Comparison of ENCODE assay signal across 24 cellular contexts in the genomic region with DNA sequence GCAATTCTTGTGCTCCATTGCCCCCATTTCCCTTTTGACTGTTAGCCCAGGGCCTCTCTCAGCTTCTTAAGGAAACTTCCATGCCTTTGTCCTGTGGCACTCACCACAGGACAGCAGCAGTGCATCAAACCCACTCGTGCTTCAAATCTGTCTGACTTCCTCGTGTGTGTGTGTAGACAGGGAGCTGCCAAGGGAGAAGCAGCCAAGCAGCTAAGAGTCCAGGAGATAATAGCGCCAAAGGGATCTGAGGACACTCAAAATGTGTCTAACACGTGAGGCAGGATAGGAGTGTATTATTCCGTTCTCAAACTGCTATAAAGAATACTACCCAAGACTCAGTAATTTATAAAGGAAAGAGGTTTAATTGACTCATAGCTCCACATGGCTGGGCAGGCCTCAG. TPM values are rescaled to one million over a fixed set of nuclear protein-coding genes. Genes with fewer than 3 reads are reported as not detected.
DNase-seq lines count a peak whose midpoint lies in the region; ATAC-seq and TF ChIP-seq lines count a peak whose summit lies in the region.
"Had no signal": no experiment of that assay in that cellular context is flagged by ENCODE, and none has a peak within 500 bp of the region (broad histone marks: within the 10 kb centered on the region; RNA-seq: fewer than 3 reads in every experiment).

No MANE protein-coding gene starts in this region.

- no peak overlapping the region for H3K56ac ChIP-seq in H9 (ENCODE audit: insufficient read length, low read depth, low read length)

- no peak overlapping the region for H3K4ac ChIP-seq in H9 (ENCODE audit: low read depth, low read length)

- no peak for DNase-seq in CD4-positive, CD25-positive, alpha-beta regulatory T cell
- DNase-seq in H9 (no peak), heart right ventricle (peak in 1 of 2 donors; percentile 9), neural progenitor cell (ENCODE audit: low spot score) (no peak), smooth muscle cell (lab: John Stamatoyannopoulos, UW; ENCODE audit: unreplicated experiment) (no peak), GM03348 (ENCODE audit: low spot score) (no peak)
- DNase-seq: DMS79, GM23248, HCEC 1CT, IMR-90, MV-4-11, NCI-H1105 treated with DMSO at 0.1 percent for 48 hours, NCI-H2029 treated with DMSO at 0.1 percent for 48 hours, NCI-H2171, NCI-H345, NCI-H524, NCI-H774, Peyer's patch had no signal

- no peaks in the 10 kb centered on the region for H3K79me2 ChIP-seq in H9 (ENCODE audit: insufficient read depth, low read length)
- H3K79me2 ChIP-seq in neural progenitor cell (ENCODE audit: low read depth): no peaks in the 10 kb centered on the region
- H3K79me2 ChIP-seq in smooth muscle cell (ENCODE audit: low read depth): no peaks in the 10 kb centered on the region

- peak overlapping the region in 2 of 3 donors; percentile 59 to 71 for H3K27ac Mint-ChIP-seq in CD4-positive, CD25-positive, alpha-beta regulatory T cell
- peak overlapping the region in 2 of 3 experiments; percentile 5 to 82; a peak in 4 of 7 replicates for H3K27ac Mint-ChIP-seq in H9
- H3K27ac Mint-ChIP-seq in neural progenitor cell: peak overlapping the region; percentile 76
- H3K27ac Mint-ChIP-seq: B cell had no signal

- intact Hi-C loops in heart right ventricle (cut with DNase I): loop anchor here in 1 of 10 donors (10.0 kb wide), 1 partner anchor 165 kb away; no protein-coding TSS in a partner anchor

- H3K9me3 ChIP-seq in CD4-positive, CD25-positive, alpha-beta regulatory T cell (ENCODE audit: control insufficient read depth in 2 of 2, low read length in 2 of 2): no peaks in the 10 kb centered on the region
- H3K9me3 ChIP-seq in H9 (ENCODE audit: control insufficient read depth, low read depth, low read length) (no peaks in the 10 kb centered on the region), heart right ventricle (no peaks in the 10 kb centered on the region), neural progenitor cell (ENCODE audit: low read depth) (no peaks in the 10 kb centered on the region), smooth muscle cell (replicated peaks; ENCODE audit: low read depth) (no peaks in the 10 kb centered on the region)
- H3K9me3 ChIP-seq: A549, Peyer's patch had no signal

- TF ChIP-seq CTCF in H9 (conservative IDR thresholded peaks at IDR 0.05): no peak
- TF ChIP-seq CTCF in heart right ventricle (IDR thresholded peaks at IDR 0.05): no peak
- TF ChIP-seq CTCF in neural progenitor cell (IDR thresholded peaks at IDR 0.05): no peak
- TF ChIP-seq CTCF in smooth muscle cell (IDR thresholded peaks at IDR 0.05; ENCODE audit: borderline replicate concordance, insufficient read depth, poor library complexity, severe bottlenecking): no peak

- no peak overlapping the region for H3K14ac ChIP-seq in H9 (ENCODE audit: insufficient read depth, low read length)

- H3K23ac ChIP-seq in H9 (ENCODE audit: insufficient read length, low read depth, low read length): no peak overlapping the region

- H2BK120ac ChIP-seq in H9 (ENCODE audit: low read depth, low read length, poor library complexity, severe bottlenecking): no peak overlapping the region

- H3K36me3 Mint-ChIP-seq in CD4-positive, CD25-positive, alpha-beta regulatory T cell: peaks cover 34% of the 10 kb centered on the region
- H3K36me3 Mint-ChIP-seq in H9 (ENCODE audit: insufficient read depth in 1 of 3, low read depth in 3 of 3): peaks cover 20 to 42% (median 32%) of the 10 kb centered on the region in 3 experiments; a peak in 6 of 7 replicates
- H3K36me3 Mint-ChIP-seq in neural progenitor cell: peaks cover 15% of the 10 kb centered on the region

- no peaks in the 10 kb centered on the region for H3K23me2 ChIP-seq in H9 (ENCODE audit: insufficient read length, low read depth, low read length, poor library complexity, severe bottlenecking)

- no peak overlapping the region for H4K91ac ChIP-seq in H9 (ENCODE audit: insufficient read length, low read depth, low read length)

- H3K4me3 ChIP-seq in CD4-positive, CD25-positive, alpha-beta regulatory T cell (ENCODE audit: low read depth, low read length): no peak overlapping the region
- H3K4me3 ChIP-seq in heart right ventricle (no peak overlapping the region), neural progenitor cell (no peak overlapping the region), smooth muscle cell (no peak overlapping the region)
- H3K4me3 ChIP-seq: A549, GM12878, GM23248, Peyer's patch had no signal

- H2BK15ac ChIP-seq in H9 (ENCODE audit: low read depth, low read length): no peak overlapping the region

- no peak overlapping the region for H4K5ac ChIP-seq in H9 (ENCODE audit: insufficient read length, low read depth, low read length)

- no peak overlapping the region for H3K4me3 Mint-ChIP-seq in CD4-positive, CD25-positive, alpha-beta regulatory T cell
- H3K4me3 Mint-ChIP-seq in H9 (no peak overlapping the region), neural progenitor cell (no peak overlapping the region)
- H3K4me3 Mint-ChIP-seq: B cell, CD14-positive monocyte had no signal

- H3K4me2 ChIP-seq in H9 (ENCODE audit: insufficient read depth, insufficient read length, low read length) (no peak overlapping the region), neural progenitor cell (no peak overlapping the region), smooth muscle cell (no peak overlapping the region)
- H3K4me2 ChIP-seq: A549, KMS-11 had no signal

- H2BK12ac ChIP-seq in H9 (ENCODE audit: insufficient read length, low read depth, low read length): no peak overlapping the region

- H2BK5ac ChIP-seq in H9 (ENCODE audit: insufficient read length, low read length): no peak overlapping the region

- H3K27me3 ChIP-seq in CD4-positive, CD25-positive, alpha-beta regulatory T cell (ENCODE audit: control insufficient read depth, insufficient read depth, low read length): no peaks in the 10 kb centered on the region
- H3K27me3 ChIP-seq in H9 (ENCODE audit: insufficient read depth, low read length) (no peaks in the 10 kb centered on the region), heart right ventricle (no peaks in the 10 kb centered on the region), neural progenitor cell (no peaks in the 10 kb centered on the region), smooth muscle cell (ENCODE audit: low read depth) (no peaks in the 10 kb centered on the region)
- H3K27me3 ChIP-seq: Peyer's patch had no signal

- peaks cover 0 to 2% (median 0%) of the 10 kb centered on the region in 4 donors for H3K4me1 Mint-ChIP-seq in CD4-positive, CD25-positive, alpha-beta regulatory T cell
- H3K4me1 Mint-ChIP-seq in H9 (no peaks in the 10 kb centered on the region), neural progenitor cell (peaks cover 3% of the 10 kb centered on the region)
- H3K4me1 Mint-ChIP-seq: B cell, CD14-positive monocyte had no signal

- H3F3A ChIP-seq in neural progenitor cell (ENCODE audit: low read depth) (peaks cover 5% of the 10 kb centered on the region), smooth muscle cell (ENCODE audit: low read depth) (no peaks in the 10 kb centered on the region)

- H3K36me3 ChIP-seq in CD4-positive, CD25-positive, alpha-beta regulatory T cell (ENCODE audit: control insufficient read depth, insufficient read depth, low read length): peaks cover 40% of the 10 kb centered on the region
- H3K36me3 ChIP-seq in heart right ventricle (peaks cover 0 to 95% (median 21%) of the 10 kb centered on the region in 9 donors), neural progenitor cell (no peaks in the 10 kb centered on the region), smooth muscle cell (ENCODE audit: low read depth) (no peaks in the 10 kb centered on the region)

- no peak overlapping the region for H2AK5ac ChIP-seq in H9 (ENCODE audit: insufficient read length, low read length)

- H3K18ac ChIP-seq in H9 (ENCODE audit: insufficient read length, low read depth, low read length): no peak overlapping the region

- H3K79me1 ChIP-seq in H9 (ENCODE audit: insufficient read depth, low read depth, low read length, poor library complexity, severe bottlenecking): no peaks in the 10 kb centered on the region

- H3K27me3 Mint-ChIP-seq in CD4-positive, CD25-positive, alpha-beta regulatory T cell: no peaks in the 10 kb centered on the region
- H3K27me3 Mint-ChIP-seq in H9 (ENCODE audit: low read depth): no peaks in the 10 kb centered on the region
- peaks cover 2% of the 10 kb centered on the region for H3K27me3 Mint-ChIP-seq in neural progenitor cell (ENCODE audit: insufficient read depth, low read depth)
- H3K27me3 Mint-ChIP-seq: B cell had no signal

- no peaks in the 10 kb centered on the region for H3K4me1 ChIP-seq in CD4-positive, CD25-positive, alpha-beta regulatory T cell (ENCODE audit: control insufficient read depth, insufficient read depth, low read length, poor library complexity, severe bottlenecking)
- peaks cover 3% of the 10 kb centered on the region; the same call in 1 of the 2 replicates for H3K4me1 ChIP-seq in H9 (ENCODE audit: insufficient read depth, low read length)
- H3K4me1 ChIP-seq in heart right ventricle: peaks cover 0 to 4% (median 0%) of the 10 kb centered on the region in 9 donors
- no peaks in the 10 kb centered on the region for H3K4me1 ChIP-seq in neural progenitor cell
- H3K4me1 ChIP-seq in smooth muscle cell (ENCODE audit: low read depth): no peaks in the 10 kb centered on the region
- H3K4me1 ChIP-seq: Peyer's patch had no signal

- no peaks in the 10 kb centered on the region for H4K20me1 ChIP-seq in H9 (ENCODE audit: control insufficient read depth, insufficient read depth, insufficient read length)
- H4K20me1 ChIP-seq in neural progenitor cell (ENCODE audit: low read depth): no peaks in the 10 kb centered on the region
- H4K20me1 ChIP-seq in smooth muscle cell (ENCODE audit: low read depth): no peaks in the 10 kb centered on the region

- no peak overlapping the region for H2AFZ ChIP-seq in H9 (ENCODE audit: low read length)
- H2AFZ ChIP-seq in neural progenitor cell (replicated peaks): no peak overlapping the region
- no peak overlapping the region for H2AFZ ChIP-seq in smooth muscle cell (ENCODE audit: low read depth)
- H2AFZ ChIP-seq: GM23248 had no signal

- WGBS in H9 (ENCODE audit: extremely low coverage, insufficient read length, low lambda C conversion rate): no CpG with 5 or more reads among the region's 5 CpGs
- 57 to 61% methylated on average over 5 of the region's 5 CpGs for WGBS in heart right ventricle, 2 donors
- WGBS in smooth muscle cell (ENCODE audit: low lambda C conversion rate): 93% methylated on average over 5 of the region's 5 CpGs

- no peak overlapping the region for H2BK20ac ChIP-seq in H9 (ENCODE audit: low read depth, low read length, poor library complexity, severe bottlenecking)

- H3K9ac ChIP-seq in H9 (ENCODE audit: extremely low read depth, insufficient read length, low read length) (no peak overlapping the region), neural progenitor cell (no peak overlapping the region), smooth muscle cell (ENCODE audit: low read depth) (no peak overlapping the region)
- H3K9ac ChIP-seq: GM23248, KMS-11 had no signal

- H3K27ac ChIP-seq in CD4-positive, CD25-positive, alpha-beta regulatory T cell (ENCODE audit: insufficient read depth, low read length, poor library complexity, severe bottlenecking): no peak overlapping the region
- H3K27ac ChIP-seq in H9 (ENCODE audit: insufficient read length, low read depth, low read length) (no peak overlapping the region), heart right ventricle (no peak overlapping the region), neural progenitor cell (no peak overlapping the region), smooth muscle cell (ENCODE audit: low read depth) (no peak overlapping the region)
- H3K27ac ChIP-seq: A549, GM23248, KMS-11, Peyer's patch had no signal

- H3K9me3 Mint-ChIP-seq in CD4-positive, CD25-positive, alpha-beta regulatory T cell: no peaks in the 10 kb centered on the region
- H3K9me3 Mint-ChIP-seq in H9 (no peaks in the 10 kb centered on the region), neural progenitor cell (no peaks in the 10 kb centered on the region)

- no peak for ATAC-seq in CD4-positive, CD25-positive, alpha-beta regulatory T cell (ENCODE audit: low read depth in 2 of 2)
- ATAC-seq in heart right ventricle (peak in 7 of 8 donors; percentile 16 to 82 (median 56)), GM21737 (IDR thresholded peaks at IDR 0.05; ENCODE audit: unreplicated experiment) (no peak)
- ATAC-seq: A549, GM12878 had no signal

- no peak overlapping the region for H3T11ph ChIP-seq in H9 (ENCODE audit: low read length)

- H4K8ac ChIP-seq in H9 (replicated peaks; ENCODE audit: insufficient read length, low read depth, low read length): no peak overlapping the region

RNA-seq across cellular contexts. Expression of a gene that starts 44.8 kb away (rescaled TPM):
- total RNA-seq in CD4-positive, CD25-positive, alpha-beta regulatory T cell: 23.6 TPM
- polyA plus RNA-seq in CD4-positive, CD25-positive, alpha-beta regulatory T cell: 10 to 100 TPM; 24.9 to 34.9 (median 29.7) TPM
- total RNA-seq in H9 (2021): 45.9 and 53.4 TPM in 2 replicates
- 10 to 100 TPM; 10.5 to 17.9 (median 13.7) TPM for total RNA-seq in heart right ventricle
- 10 to 100 TPM; 15.1 to 16.6 TPM for polyA plus RNA-seq in heart right ventricle
- 38.0 and 57.3 TPM in 2 replicates for total RNA-seq in neural progenitor cell (ENCODE audit: low replicate concordance)
- 43.4 and 54.4 TPM in 2 replicates for total RNA-seq in smooth muscle cell
- polyA plus RNA-seq in smooth muscle cell: 40.1 and 47.2 TPM in 2 replicates

RNA-seq across cellular contexts. Expression of a gene that starts 53.1 kb away (rescaled TPM):
- total RNA-seq in CD4-positive, CD25-positive, alpha-beta regulatory T cell: 3.7 TPM
- 1 to 10 TPM in 3 of 4 donors, under 1 TPM in 1; 0.82 to 1.8 (median 1.5) TPM for polyA plus RNA-seq in CD4-positive, CD25-positive, alpha-beta regulatory T cell
- total RNA-seq in H9 (2021) (0.48 and 0.68 TPM in 2 replicates), heart right ventricle (1 to 10 TPM; 2.2 to 5.5 (median 4.2) TPM), neural progenitor cell (ENCODE audit: low replicate concordance) (0.53 and 0.54 TPM in 2 replicates), smooth muscle cell (0.09 and 0.18 TPM in 2 replicates)
- polyA plus RNA-seq in heart right ventricle (1 to 10 TPM; 1.3 to 2.0 TPM), smooth muscle cell (0.15 TPM in 1 of 2 replicates, not detected in the other)

Comparison
In these comparisons a context has a peak if more than half of its experiments do, and no peak if none do; other contexts are left out.
1. ATAC-seq: peak in heart right ventricle (7 of 8); none in CD4-positive, CD25-positive, alpha-beta regulatory T cell (0 of 2) and GM21737 (single experiment).
2. Peak in every context shown above with its lines, with median percentiles within 50 percentile points of each other: H3K27ac Mint-ChIP-seq.